8 cellular contexts compared by ENCODE assay signal in genomic region chr16:15027503-15028344, GRCh38. TPM values are rescaled to one million over a fixed set of nuclear protein-coding genes. Genes with fewer than 3 reads are reported as not detected.
DNase-seq lines count a peak whose midpoint lies in the region; ATAC-seq and TF ChIP-seq lines count a peak whose summit lies in the region.
"Not testable (repeated sequence)": the region's sequence is repeated elsewhere in the genome, so short reads cannot be mapped to it uniquely, and the experiment has no call there.

No MANE protein-coding gene starts in this region.

- H2BK12ac ChIP-seq in mesenchymal stem cell (ENCODE audit: low read length in 2 of 2); trophoblast cell (ENCODE audit: low read length): not testable (repeated sequence)

- not testable (repeated sequence) for H3K4ac ChIP-seq in mesenchymal stem cell (ENCODE audit: low read depth in 1 of 2, low read length in 2 of 2); trophoblast cell (ENCODE audit: low read depth, low read length)

- not testable (repeated sequence) for H3K4me1 ChIP-seq in CD4-positive, CD25-positive, alpha-beta regulatory T cell (ENCODE audit: control insufficient read depth, insufficient read depth, low read length, poor library complexity, severe bottlenecking); Panc1 (ENCODE audit: control insufficient read depth, insufficient read depth, low read length); mesenchymal stem cell (ENCODE audit: control insufficient read depth, insufficient read depth, low read depth, low read length); trophoblast cell (ENCODE audit: control insufficient read depth in 1 of 2, insufficient read depth in 2 of 2, low read length in 2 of 2)
- peaks cover 1 to 26% (median 13%) of the 10 kb centered on the region in 5 donors for H3K4me1 ChIP-seq in subcutaneous abdominal adipose tissue (ENCODE audit: control insufficient read depth in 5 of 5, insufficient read depth in 5 of 5, low read length in 5 of 5)

- H3K18ac ChIP-seq in mesenchymal stem cell (ENCODE audit: low read depth in 1 of 2, low read length in 2 of 2) = not testable (repeated sequence)
- H3K18ac ChIP-seq in trophoblast cell (ENCODE audit: low read length) = peak overlapping the region; percentile 61

- H3K36me3 ChIP-seq in CD4-positive, CD25-positive, alpha-beta regulatory T cell (ENCODE audit: control insufficient read depth, insufficient read depth, low read length) = peaks cover 40% of the 10 kb centered on the region
- not testable (repeated sequence) for H3K36me3 ChIP-seq in Panc1 (ENCODE audit: control insufficient read depth, insufficient read depth, low read length)
- H3K36me3 ChIP-seq in mesenchymal stem cell (ENCODE audit: control insufficient read depth in 1 of 2, insufficient read depth in 2 of 2, low read depth in 1 of 2, low read length in 2 of 2) (peaks cover 63 to 74% of the 10 kb centered on the region in 2 experiments), trophoblast cell (ENCODE audit: control insufficient read depth in 1 of 2, insufficient read depth in 2 of 2, low read length in 2 of 2) (peaks cover 56 to 57% of the 10 kb centered on the region in 2 experiments), subcutaneous abdominal adipose tissue (ENCODE audit: control insufficient read depth in 5 of 5, insufficient read depth in 5 of 5, low read length in 5 of 5) (peaks cover 5 to 72% (median 43%) of the 10 kb centered on the region in 5 donors)

- DNase-seq in CD4-positive, CD25-positive, alpha-beta regulatory T cell; Panc1 (ENCODE audit: low read depth, low spot score); Right ventricle myocardium inferior (ENCODE audit: missing footprints); mesenchymal stem cell; trophoblast cell: not testable (repeated sequence)
- DNase-seq in cerebellar cortex (ENCODE audit: low spot score) = peak; percentile 58

- POLR2A ChIA-PET in Panc1 (lab: Charles Lee) = not testable (repeated sequence)

- CTCF ChIA-PET in Panc1 (lab: Charles Lee) = not testable (repeated sequence)

- H3K9ac ChIP-seq in mesenchymal stem cell (ENCODE audit: low read length) (peak overlapping the region; percentile 58), subcutaneous abdominal adipose tissue (ENCODE audit: low read length in 5 of 5) (peak overlapping the region in 3 of 5 donors; percentile 8 to 20 (median 19))
- H3K9ac ChIP-seq in trophoblast cell (ENCODE audit: low read length) = not testable (repeated sequence)

- not testable (repeated sequence) for BruUV-seq in Panc1 (replicated peaks; lab: Mats Ljungman, UMichigan)

- not testable (repeated sequence) for ATAC-seq in CD4-positive, CD25-positive, alpha-beta regulatory T cell (ENCODE audit: low read depth in 2 of 2)
- ATAC-seq in Panc1 (peak; percentile 22), Right ventricle myocardium inferior (peak; percentile 45)

- not testable (repeated sequence) for H3K27me3 Mint-ChIP-seq in CD4-positive, CD25-positive, alpha-beta regulatory T cell; activated naive CD4-positive, alpha-beta T cell treated with anti-CD3 and anti-CD28 coated beads, Interleukin-2, amount 50 U/mL, for 24 hours

- not testable (repeated sequence) for H3K14ac ChIP-seq in mesenchymal stem cell (ENCODE audit: low read length in 2 of 2); trophoblast cell (ENCODE audit: low read length)

- not testable (repeated sequence) for H2BK15ac ChIP-seq in mesenchymal stem cell (ENCODE audit: low read depth, poor library complexity, severe bottlenecking)

- peaks cover 0 to 20% (median 2%) of the 10 kb centered on the region in 4 donors for H3K4me1 Mint-ChIP-seq in CD4-positive, CD25-positive, alpha-beta regulatory T cell
- peaks cover 20% of the 10 kb centered on the region for H3K4me1 Mint-ChIP-seq in activated naive CD4-positive, alpha-beta T cell treated with anti-CD3 and anti-CD28 coated beads, Interleukin-2, amount 50 U/mL, for 24 hours

- H3K27ac Mint-ChIP-seq in CD4-positive, CD25-positive, alpha-beta regulatory T cell = peak overlapping the region in 2 of 3 donors; percentile 51 to 74
- peak overlapping the region; percentile 53 for H3K27ac Mint-ChIP-seq in activated naive CD4-positive, alpha-beta T cell treated with anti-CD3 and anti-CD28 coated beads, Interleukin-2, amount 50 U/mL, for 24 hours

- TF ChIP-seq CTCF in Panc1 (IDR thresholded peaks at IDR 0.05) = not testable (repeated sequence)

- H3K23ac ChIP-seq in mesenchymal stem cell (ENCODE audit: low read length in 2 of 2); trophoblast cell (ENCODE audit: low read length): not testable (repeated sequence)

- H4K91ac ChIP-seq in mesenchymal stem cell (ENCODE audit: low read length); trophoblast cell (ENCODE audit: low read depth, low read length): not testable (repeated sequence)

- not testable (repeated sequence) for H2BK120ac ChIP-seq in mesenchymal stem cell (ENCODE audit: low read depth, low read length); trophoblast cell (ENCODE audit: insufficient read depth, low read length, poor library complexity)

- H3K4me3 Mint-ChIP-seq in CD4-positive, CD25-positive, alpha-beta regulatory T cell = peak overlapping the region in 1 of 4 donors; percentile 43
- H3K4me3 Mint-ChIP-seq in activated naive CD4-positive, alpha-beta T cell treated with anti-CD3 and anti-CD28 coated beads, Interleukin-2, amount 50 U/mL, for 24 hours = not testable (repeated sequence)

- not testable (repeated sequence) for H3K27me3 ChIP-seq in CD4-positive, CD25-positive, alpha-beta regulatory T cell (ENCODE audit: control insufficient read depth, insufficient read depth, low read length); Panc1 (ENCODE audit: control insufficient read depth, insufficient read depth, low read length); mesenchymal stem cell (ENCODE audit: control insufficient read depth in 1 of 2, insufficient read depth in 1 of 2, low read length in 2 of 2); trophoblast cell (ENCODE audit: insufficient read depth, low read length); subcutaneous abdominal adipose tissue (ENCODE audit: control insufficient read depth in 5 of 5, insufficient read depth in 4 of 5, low read length in 5 of 5)

- H2BK5ac ChIP-seq in mesenchymal stem cell (ENCODE audit: low read depth, low read length, poor library complexity, severe bottlenecking); trophoblast cell (ENCODE audit: low read depth, low read length, poor library complexity): not testable (repeated sequence)

- WGBS in mesenchymal stem cell = 91% methylated on average over 28 of the region's 29 CpGs
- no CpG with 5 or more reads among the region's 29 CpGs for WGBS in trophoblast cell (ENCODE audit: extremely low coverage, insufficient coverage, insufficient read length)

- H2AK5ac ChIP-seq in mesenchymal stem cell (ENCODE audit: low read length, severe bottlenecking); trophoblast cell (ENCODE audit: low read length): not testable (repeated sequence)

- H3K4me2 ChIP-seq in mesenchymal stem cell (ENCODE audit: low read length, poor library complexity, severe bottlenecking); trophoblast cell (ENCODE audit: low read length): not testable (repeated sequence)

- peaks cover 28% of the 10 kb centered on the region for H3K79me1 ChIP-seq in mesenchymal stem cell (replicated peaks; ENCODE audit: low read length, poor library complexity, severe bottlenecking)
- H3K79me1 ChIP-seq in trophoblast cell (ENCODE audit: low read length) = not testable (repeated sequence)

- intact Hi-C loops in Panc1 (cut with micrococcal nuclease; ENCODE audit: unreplicated experiment); Right ventricle myocardium inferior (cut with DNase I): not testable (repeated sequence)

- peaks cover 56% of the 10 kb centered on the region for H3K36me3 Mint-ChIP-seq in CD4-positive, CD25-positive, alpha-beta regulatory T cell
- H3K36me3 Mint-ChIP-seq in activated naive CD4-positive, alpha-beta T cell treated with anti-CD3 and anti-CD28 coated beads, Interleukin-2, amount 50 U/mL, for 24 hours = peaks cover 12% of the 10 kb centered on the region

- H2AFZ ChIP-seq in mesenchymal stem cell (ENCODE audit: low read depth, low read length); trophoblast cell (ENCODE audit: insufficient read depth, low read length, poor library complexity): not testable (repeated sequence)

- not testable (repeated sequence) for H3K9me3 Mint-ChIP-seq in CD4-positive, CD25-positive, alpha-beta regulatory T cell; activated naive CD4-positive, alpha-beta T cell treated with anti-CD3 and anti-CD28 coated beads, Interleukin-2, amount 50 U/mL, for 24 hours

- H3K9me3 ChIP-seq in CD4-positive, CD25-positive, alpha-beta regulatory T cell (ENCODE audit: control insufficient read depth in 2 of 2, low read length in 2 of 2); Panc1 (ENCODE audit: control insufficient read depth, insufficient read depth, low read depth, low read length); mesenchymal stem cell (ENCODE audit: control insufficient read depth, low read length); trophoblast cell (ENCODE audit: insufficient read depth, low read depth, low read length); subcutaneous abdominal adipose tissue (ENCODE audit: control insufficient read depth in 5 of 5, low read length in 5 of 5): not testable (repeated sequence)

- H3K27ac ChIP-seq in CD4-positive, CD25-positive, alpha-beta regulatory T cell (ENCODE audit: insufficient read depth, low read length, poor library complexity, severe bottlenecking); mesenchymal stem cell (ENCODE audit: low read length, poor library complexity, severe bottlenecking); trophoblast cell (ENCODE audit: low read depth, low read length); subcutaneous abdominal adipose tissue (ENCODE audit: low read depth, low read length): not testable (repeated sequence)
- peak overlapping the region; percentile 54 for H3K27ac ChIP-seq in Panc1 (ENCODE audit: low read length)

- in situ Hi-C loops in Panc1 (cut with HindIII; ENCODE audit: low pct_unique_long_range_greater_than_20kb, low sequenced_read_pairs) = not testable (repeated sequence)

- not testable (repeated sequence) for H3K79me2 ChIP-seq in trophoblast cell (ENCODE audit: control insufficient read depth, insufficient read depth, low read length, poor library complexity)

- not testable (repeated sequence) for H3K4me3 ChIP-seq in CD4-positive, CD25-positive, alpha-beta regulatory T cell (ENCODE audit: low read depth, low read length); Panc1 (ENCODE audit: low read depth in 2 of 2, low read length in 2 of 2); mesenchymal stem cell (ENCODE audit: insufficient read depth in 1 of 2, low read depth in 1 of 2, low read length in 2 of 2); trophoblast cell (ENCODE audit: low read depth, low read length); subcutaneous abdominal adipose tissue (ENCODE audit: low read depth in 1 of 5, low read length in 5 of 5)

- H4K12ac ChIP-seq in trophoblast cell (ENCODE audit: low read depth, low read length) = not testable (repeated sequence)

- not testable (repeated sequence) for H4K8ac ChIP-seq in mesenchymal stem cell (ENCODE audit: low read length); trophoblast cell (ENCODE audit: low read depth, low read length)

RNA-seq across cellular contexts. Expression of gene NTAN1, which starts 28.1 kb away (rescaled TPM):
- 46.8 TPM for total RNA-seq in CD4-positive, CD25-positive, alpha-beta regulatory T cell
- polyA plus RNA-seq in CD4-positive, CD25-positive, alpha-beta regulatory T cell = 100 to 1,000 TPM in 2 of 4 donors, 10 to 100 TPM in 2; 75.4 to 115 (median 96.7) TPM
- total RNA-seq in Panc1 (2021; ENCODE audit: unreplicated experiment) (71.5 TPM), Right ventricle myocardium inferior (26.0 TPM)
- 52.9 TPM for polyA plus RNA-seq in Panc1 (2012; ENCODE audit: insufficient read length)
- 116 TPM for polyA plus RNA-seq in mesenchymal stem cell (2013, experiment 1 of 2)
- polyA plus RNA-seq in mesenchymal stem cell (2013, experiment 2 of 2) = 117 TPM
- polyA plus RNA-seq in trophoblast cell (2013) = 56.5 and 60.0 TPM in 2 replicates

RNA-seq across cellular contexts. Expression of gene PDXDC1, which starts 52.9 kb away (rescaled TPM):
- total RNA-seq in CD4-positive, CD25-positive, alpha-beta regulatory T cell = 91.2 TPM
- polyA plus RNA-seq in CD4-positive, CD25-positive, alpha-beta regulatory T cell = 10 to 100 TPM; 27.4 to 31.7 (median 28.8) TPM
- 103 TPM for total RNA-seq in Panc1 (2021; ENCODE audit: unreplicated experiment)
- 73.7 TPM for polyA plus RNA-seq in Panc1 (2012; ENCODE audit: insufficient read length)
- 79.0 TPM for total RNA-seq in Right ventricle myocardium inferior
- polyA plus RNA-seq in mesenchymal stem cell (2013, experiment 1 of 2) = 65.6 TPM
- 63.6 TPM for polyA plus RNA-seq in mesenchymal stem cell (2013, experiment 2 of 2)
- polyA plus RNA-seq in trophoblast cell (2013) = 90.1 and 92.1 TPM in 2 replicates
